1 cellular context compared by ENCODE assay signal in genomic region chr4:153418581-153418980, GRCh38.
TF ChIP-seq lines count a peak whose summit lies in the region.

No MANE protein-coding gene starts in this region.

TF ChIP-seq in H1, 55 proteins besides CTCF, POLR2A, EP300 and RAD21:
- no peak for TF ChIP-seq POU5F1 (IDR thresholded peaks at IDR 0.05; ENCODE audit: low read depth, low read length)
- TF ChIP-seq ASH2L (IDR thresholded peaks at IDR 0.05; ENCODE audit: low read length): no peak
- TF ChIP-seq USF2 (IDR thresholded peaks at IDR 0.05; ENCODE audit: low read length): no peak
- TF ChIP-seq E2F6 (IDR thresholded peaks at IDR 0.05): no peak
- TF ChIP-seq SIRT6 (IDR thresholded peaks at IDR 0.05; ENCODE audit: low read length): no peak
- no peak for TF ChIP-seq TAF1 (IDR thresholded peaks at IDR 0.05; ENCODE audit: low read depth, low read length)
- TF ChIP-seq TCF12 (IDR thresholded peaks at IDR 0.05; ENCODE audit: low read depth, low read length): no peak
- TF ChIP-seq ZNF274 (IDR thresholded peaks at IDR 0.05; ENCODE audit: borderline replicate concordance, extremely low read depth, low read length): no peak
- TF ChIP-seq CBX5 (IDR thresholded peaks at IDR 0.05; ENCODE audit: low read depth, low read length): no peak
- TF ChIP-seq CEBPB (IDR thresholded peaks at IDR 0.05; ENCODE audit: low read depth, low read length): no peak
- TF ChIP-seq SP2 (IDR thresholded peaks at IDR 0.05; ENCODE audit: low read length): no peak
- TF ChIP-seq RXRA (IDR thresholded peaks at IDR 0.05; ENCODE audit: insufficient read depth, low read depth, low read length): no peak
- TF ChIP-seq CHD7 (IDR thresholded peaks at IDR 0.05; ENCODE audit: insufficient replicate concordance, low read length): no peak
- TF ChIP-seq KDM5A (IDR thresholded peaks at IDR 0.05; ENCODE audit: low read length): no peak
- no peak for TF ChIP-seq YY1 (IDR thresholded peaks at IDR 0.05; ENCODE audit: low read depth, low read length)
- no peak for TF ChIP-seq HDAC6 (IDR thresholded peaks at IDR 0.05; ENCODE audit: low read depth, low read length)
